Comparison of ENCODE assay signal across 8 cellular contexts in the genomic region with DNA sequence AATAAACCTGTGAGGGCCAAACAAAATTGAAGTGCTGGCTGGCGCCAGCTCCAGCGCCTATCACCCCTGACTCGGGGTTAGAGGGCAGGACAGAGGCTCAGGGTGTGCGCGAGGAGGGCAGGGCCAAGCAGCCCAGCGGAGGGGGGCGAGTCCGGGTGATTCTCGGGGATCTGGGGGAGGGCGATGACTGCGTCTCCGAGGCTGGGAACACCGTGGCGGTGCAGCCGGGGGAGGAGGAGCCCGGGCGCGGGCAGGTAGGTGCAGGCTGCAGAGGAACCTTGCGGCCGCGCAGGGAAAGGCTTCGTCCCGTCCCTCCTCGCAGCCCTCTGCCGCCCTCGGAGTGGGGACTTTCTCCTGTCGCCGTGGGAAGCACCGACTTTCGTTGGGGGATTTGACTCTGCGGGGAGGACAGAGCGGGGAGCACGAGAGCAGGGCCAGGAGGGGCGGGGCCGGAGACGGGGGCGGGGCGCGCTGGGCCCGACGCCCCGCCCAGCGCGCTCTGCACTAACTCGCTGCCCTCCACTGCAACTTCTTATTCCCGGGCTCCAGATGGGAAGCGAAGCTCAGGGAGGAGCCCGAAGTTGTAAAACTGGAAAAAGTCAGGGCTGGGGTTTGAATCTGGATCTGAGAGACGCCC. TPM values are rescaled to one million over a fixed set of nuclear protein-coding genes. Genes with fewer than 3 reads are reported as not detected.
DNase-seq lines count a peak whose midpoint lies in the region; ATAC-seq, FAIRE-seq and TF ChIP-seq lines count a peak whose summit lies in the region.

No MANE protein-coding gene starts in this region.

- TF ChIP-seq EP300 in HepG2 (IDR thresholded peaks at IDR 0.05; ENCODE audit: low read depth in 2 of 2, low read length in 2 of 2) (no peak), HepG2 (CRISPR knock-in tag; IDR thresholded peaks at IDR 0.05; ENCODE audit: borderline replicate concordance) (no peak)

- H3K79me2 ChIP-seq in HepG2 (ENCODE audit: insufficient read depth, low read length): no peaks in the 10 kb centered on the region

- intact Hi-C loops in HepG2 (cut with micrococcal nuclease; ENCODE audit: unreplicated experiment): no loop called here

- 2% methylated on average over 17 of the region's 49 CpGs for WGBS in HepG2 (ENCODE audit: low lambda C conversion rate)

- no peak overlapping the region for H2AFZ ChIP-seq in HepG2 (ENCODE audit: low read length)

- POLR2A ChIA-PET in AG04450 (lab: Yijun Ruan, JAX): no interaction called here
- POLR2A ChIA-PET in HepG2 (lab: Yijun Ruan, JAX): interaction anchor here (2.8 to 3.0 kb wide), 2 partner anchors 9 to 15 kb away, joined by 12 to 19 read pairs; no protein-coding TSS in a partner anchor

- no peaks in the 10 kb centered on the region for H3K36me3 Mint-ChIP-seq in chondrocyte (ENCODE audit: low read depth)

- peaks cover 11% of the 10 kb centered on the region for H3K4me1 Mint-ChIP-seq in chondrocyte (ENCODE audit: low read depth)

- in situ Hi-C loops in HepG2 (cut with HindIII; ENCODE audit: extremely low pct_ligation_motif_present, low pct_unique_long_range_greater_than_20kb): loop anchor here (5.0 to 25.0 kb wide), 2 partner anchors 51 to 826 kb away; a partner anchor contains a TSS

- H3K4me3 Mint-ChIP-seq in chondrocyte (ENCODE audit: unreplicated experiment): peak overlapping the region; percentile 60

- no peak overlapping the region for H3K27ac Mint-ChIP-seq in chondrocyte (ENCODE audit: unreplicated experiment)

- DNase-seq in AG04450 (ENCODE audit: low read depth, low spot score): no peak
- DNase-seq in GM19239 (ENCODE audit: insufficient read length, low spot score): peak; percentile 68
- peak; percentile 13 for DNase-seq in MV-4-11 (lab: John Stamatoyannopoulos, UW)
- DNase-seq in chondrocyte (ENCODE audit: low spot score): no peak
- no peak for DNase-seq in HepG2 (ENCODE audit: low spot score)
- peak; percentile 62 for DNase-seq in stimulated activated CD8-positive, alpha-beta memory T cell treated with anti-CD3 and anti-CD28 coated beads, Interleukin-12 subunit alpha, Interleukin-12 subunit beta, amount 100 ng/mL, for 4 hours (ENCODE audit: low read depth)
- DNase-seq in GDM1 (lab: John Stamatoyannopoulos, UW): no peak

- no peak for TF ChIP-seq CTCF in AG04450 (IDR thresholded peaks at IDR 0.05; ENCODE audit: low read depth, low read length)
- no peak for TF ChIP-seq CTCF in chondrocyte (IDR thresholded peaks at IDR 0.05)
- peak; percentile 14; the same call in 1 of the 2 replicates for TF ChIP-seq CTCF in HepG2 (CRISPR knock-in tag; IDR thresholded peaks at IDR 0.05)

- H3K27ac ChIP-seq in AG04450 (ENCODE audit: low read depth, low read length): no peak overlapping the region
- H3K27ac ChIP-seq in HepG2 (ENCODE audit: extremely low read length, insufficient read depth, low read length): no peak overlapping the region

- peaks cover 13% of the 10 kb centered on the region for H3K27me3 ChIP-seq in AG04450 (ENCODE audit: control insufficient read depth, insufficient read depth, low read length)
- peaks cover 0 to 23% of the 10 kb centered on the region in 2 experiments; a peak in 4 of 5 replicates for H3K27me3 ChIP-seq in HepG2 (ENCODE audit: control insufficient read depth in 1 of 2, insufficient read depth in 2 of 2, low read length in 2 of 2)

- peaks cover 4% of the 10 kb centered on the region; the same call in 1 of the 2 replicates for H3K9me3 ChIP-seq in AG04450 (ENCODE audit: control insufficient read depth, insufficient read depth, low read length)
- no peaks in the 10 kb centered on the region for H3K9me3 ChIP-seq in HepG2 (ENCODE audit: low read length)

- ATAC-seq in activated CD4-positive, CD25-positive, alpha-beta regulatory T cell treated with anti-CD3 and anti-CD28 coated beads, Interleukin-2, amount 50 U/mL, for 24 hours: peak; percentile 53 to 58
- ATAC-seq in HepG2: peak; percentile 24

- CTCF ChIA-PET in AG04450 (lab: Charles Lee): no interaction called here
- CTCF ChIA-PET in HepG2 (lab: Yijun Ruan, JAX; ENCODE audit: low intra/inter-chr PET ratio, low total read pairs): no interaction called here

- BruUV-seq in HepG2 (replicated peaks; lab: Mats Ljungman, UMichigan): no TSS peak

- no peak for TF ChIP-seq RAD21 in HepG2 (CRISPR knock-in tag; IDR thresholded peaks at IDR 0.05)

- peak overlapping the region; percentile 87 for H3K4me2 ChIP-seq in HepG2 (ENCODE audit: low read depth, low read length)

- FAIRE-seq in GM19239 (lab: Jason Lieb, UNC): peak; percentile 84
- no peak for FAIRE-seq in HepG2 (lab: Jason Lieb, UNC)

- no peaks in the 10 kb centered on the region for H3K36me3 ChIP-seq in HepG2 (replicated peaks in 1 of 2; ENCODE audit: control insufficient read depth in 1 of 2, insufficient read depth in 2 of 2, low read length in 2 of 2)

- peaks cover 94% of the 10 kb centered on the region for H3K4me1 ChIP-seq in HepG2 (ENCODE audit: insufficient read depth, low read length)

- H3K9me3 Mint-ChIP-seq in chondrocyte (ENCODE audit: low read depth): no peaks in the 10 kb centered on the region

- H3K4me3 ChIP-seq in AG04450 (ENCODE audit: low read depth, low read length): peak overlapping the region; percentile 51
- peak overlapping the region; percentile 57 to 81 (median 60) for H3K4me3 ChIP-seq in HepG2 (replicated peaks in 1 of 3; ENCODE audit: insufficient read depth in 1 of 3, low read depth in 2 of 3, low read length in 3 of 3)

- peak overlapping the region; percentile 56 for H3K9ac ChIP-seq in HepG2 (ENCODE audit: insufficient read depth, low read depth, low read length)

- TF ChIP-seq POLR2A in HepG2 (IDR thresholded peaks at IDR 0.05; ENCODE audit: insufficient read depth in 1 of 2, low read depth in 2 of 2, low read length in 2 of 2): no peak

- peaks cover 1% of the 10 kb centered on the region for H3K27me3 Mint-ChIP-seq in chondrocyte (ENCODE audit: low read depth)

- no peaks in the 10 kb centered on the region for H4K20me1 ChIP-seq in HepG2 (ENCODE audit: insufficient read depth, low read length)

RNA-seq across cellular contexts. Expression of a gene that starts 5.3 kb away (rescaled TPM):
- polyA plus RNA-seq in AG04450 (2011; rRNA removed) (2.6 and 4.4 TPM in 2 replicates), HepG2 (2011; rRNA removed) (17.2 and 27.9 TPM in 2 replicates)
- 1.4 and 4.7 TPM in 2 replicates for polyA minus RNA-seq in AG04450 (2011; rRNA and poly(A)+ RNA removed)
- total RNA-seq in chondrocyte (6.8 to 11.6 TPM (median 10.1 TPM) in 3 replicates), HepG2 (2016; rRNA removed; fragmentation: Illumina TruSeq; extraction: Trizol) (10.7 and 11.1 TPM in 2 replicates)
- total RNA-seq in HepG2 (2016; cell fraction: cytosol; rRNA removed; fragmentation: Illumina TruSeq; extraction: Trizol; ENCODE audit: low read depth): 15.3 and 15.8 TPM in 2 replicates
- total RNA-seq in HepG2 (2016; cell fraction: insoluble cytoplasmic fraction; rRNA removed; fragmentation: Illumina TruSeq; extraction: Trizol): 7.2 and 12.8 TPM in 2 replicates
- 15.5 and 16.6 TPM in 2 replicates for total RNA-seq in HepG2 (2016; cell fraction: membrane; rRNA removed; fragmentation: Illumina TruSeq; extraction: Trizol)
- 7.6 and 9.6 TPM in 2 replicates for total RNA-seq in HepG2 (2016; cell fraction: nucleus; rRNA removed; fragmentation: Illumina TruSeq; extraction: Trizol)
- polyA plus RNA-seq in HepG2 (2011; cell fraction: cytosol; rRNA removed): 20.3 and 35.1 TPM in 2 replicates
- 48.0 and 49.7 TPM in 2 replicates for polyA plus RNA-seq in HepG2 (2011; cell fraction: nucleus; rRNA removed)
- polyA plus RNA-seq in HepG2 (2012): 9.3 and 16.2 TPM in 2 replicates
- polyA plus RNA-seq in HepG2 (2016; cell fraction: cytosol; fragmentation: Illumina TruSeq; extraction: Trizol; ENCODE audit: low read depth): 11.0 and 13.5 TPM in 2 replicates
- polyA plus RNA-seq in HepG2 (2016; cell fraction: insoluble cytoplasmic fraction; fragmentation: Illumina TruSeq; extraction: Trizol; ENCODE audit: low read depth): 14.8 and 16.5 TPM in 2 replicates
- 11.0 and 11.4 TPM in 2 replicates for polyA plus RNA-seq in HepG2 (2016; cell fraction: membrane; fragmentation: Illumina TruSeq; extraction: Trizol; ENCODE audit: low read depth)
- 19.6 TPM in 2 replicates for polyA plus RNA-seq in HepG2 (2016; cell fraction: nucleus; fragmentation: Illumina TruSeq; extraction: Trizol; ENCODE audit: insufficient read depth, low read depth)
- polyA minus RNA-seq in HepG2 (2011; rRNA and poly(A)+ RNA removed; ENCODE audit: low replicate concordance): 0.82 and 20.7 TPM in 2 replicates
- 7.2 and 9.7 TPM in 2 replicates for polyA minus RNA-seq in HepG2 (2011; cell fraction: cytosol; rRNA and poly(A)+ RNA removed)
- 10.6 and 12.8 TPM in 2 replicates for polyA minus RNA-seq in HepG2 (2011; cell fraction: nucleus; rRNA and poly(A)+ RNA removed)

RNA-seq across cellular contexts. Expression of a gene that starts 11.5 kb away (rescaled TPM):
- 150 and 212 TPM in 2 replicates for polyA plus RNA-seq in AG04450 (2011; rRNA removed)
- 183 and 249 TPM in 2 replicates for polyA minus RNA-seq in AG04450 (2011; rRNA and poly(A)+ RNA removed)
- 76.6 to 128 TPM (median 83.4 TPM) in 3 replicates for total RNA-seq in chondrocyte
- total RNA-seq in HepG2 (2016; rRNA removed; fragmentation: Illumina TruSeq; extraction: Trizol): 94.5 and 191 TPM in 2 replicates
- total RNA-seq in HepG2 (2016; cell fraction: cytosol; rRNA removed; fragmentation: Illumina TruSeq; extraction: Trizol; ENCODE audit: low read depth): 72.5 and 74.4 TPM in 2 replicates
- total RNA-seq in HepG2 (2016; cell fraction: insoluble cytoplasmic fraction; rRNA removed; fragmentation: Illumina TruSeq; extraction: Trizol): 86.8 and 210 TPM in 2 replicates
- total RNA-seq in HepG2 (2016; cell fraction: membrane; rRNA removed; fragmentation: Illumina TruSeq; extraction: Trizol): 109 and 128 TPM in 2 replicates
- 152 and 179 TPM in 2 replicates for total RNA-seq in HepG2 (2016; cell fraction: nucleus; rRNA removed; fragmentation: Illumina TruSeq; extraction: Trizol)
- polyA plus RNA-seq in HepG2 (2011; rRNA removed): 193 and 197 TPM in 2 replicates
- 220 and 352 TPM in 2 replicates for polyA plus RNA-seq in HepG2 (2011; cell fraction: cytosol; rRNA removed)
- polyA plus RNA-seq in HepG2 (2011; cell fraction: nucleus; rRNA removed): 256 and 281 TPM in 2 replicates
- 71.8 and 108 TPM in 2 replicates for polyA plus RNA-seq in HepG2 (2012)
- 82.2 and 93.0 TPM in 2 replicates for polyA plus RNA-seq in HepG2 (2016; cell fraction: cytosol; fragmentation: Illumina TruSeq; extraction: Trizol; ENCODE audit: low read depth)
- 90.8 and 112 TPM in 2 replicates for polyA plus RNA-seq in HepG2 (2016; cell fraction: insoluble cytoplasmic fraction; fragmentation: Illumina TruSeq; extraction: Trizol; ENCODE audit: low read depth)
- 103 and 135 TPM in 2 replicates for polyA plus RNA-seq in HepG2 (2016; cell fraction: membrane; fragmentation: Illumina TruSeq; extraction: Trizol; ENCODE audit: low read depth)
- 241 and 283 TPM in 2 replicates for polyA plus RNA-seq in HepG2 (2016; cell fraction: nucleus; fragmentation: Illumina TruSeq; extraction: Trizol; ENCODE audit: insufficient read depth, low read depth)
- polyA minus RNA-seq in HepG2 (2011; rRNA and poly(A)+ RNA removed; ENCODE audit: low replicate concordance): 353 and 575 TPM in 2 replicates
- polyA minus RNA-seq in HepG2 (2011; cell fraction: cytosol; rRNA and poly(A)+ RNA removed): 147 and 182 TPM in 2 replicates
- 87.0 and 96.2 TPM in 2 replicates for polyA minus RNA-seq in HepG2 (2011; cell fraction: nucleus; rRNA and poly(A)+ RNA removed)

RNA-seq across cellular contexts. Expression of a gene that starts 21.2 kb away (rescaled TPM):
- polyA plus RNA-seq in AG04450 (2011; rRNA removed): not detected in 2 replicates
- not detected in 2 replicates for polyA minus RNA-seq in AG04450 (2011; rRNA and poly(A)+ RNA removed)
- total RNA-seq in chondrocyte: not detected in 3 replicates
- 0.20 TPM in 1 of 2 replicates, not detected in the other for total RNA-seq in HepG2 (2016; rRNA removed; fragmentation: Illumina TruSeq; extraction: Trizol)
- total RNA-seq in HepG2 (2016; cell fraction: cytosol; rRNA removed; fragmentation: Illumina TruSeq; extraction: Trizol; ENCODE audit: low read depth): not detected in 2 replicates
- not detected in 2 replicates for total RNA-seq in HepG2 (2016; cell fraction: insoluble cytoplasmic fraction; rRNA removed; fragmentation: Illumina TruSeq; extraction: Trizol)
- total RNA-seq in HepG2 (2016; cell fraction: membrane; rRNA removed; fragmentation: Illumina TruSeq; extraction: Trizol): not detected in 2 replicates
- total RNA-seq in HepG2 (2016; cell fraction: nucleus; rRNA removed; fragmentation: Illumina TruSeq; extraction: Trizol): not detected in 2 replicates
- polyA plus RNA-seq in HepG2 (2011; rRNA removed): 0.03 TPM in 2 replicates
- 0.03 TPM in 1 of 2 replicates, not detected in the other for polyA plus RNA-seq in HepG2 (2011; cell fraction: cytosol; rRNA removed)
- 0.21 and 0.24 TPM in 2 replicates for polyA plus RNA-seq in HepG2 (2011; cell fraction: nucleus; rRNA removed)
- polyA plus RNA-seq in HepG2 (2012): not detected in 2 replicates
- not detected in 2 replicates for polyA plus RNA-seq in HepG2 (2016; cell fraction: cytosol; fragmentation: Illumina TruSeq; extraction: Trizol; ENCODE audit: low read depth)
- polyA plus RNA-seq in HepG2 (2016; cell fraction: insoluble cytoplasmic fraction; fragmentation: Illumina TruSeq; extraction: Trizol; ENCODE audit: low read depth): not detected in 2 replicates
- not detected in 2 replicates for polyA plus RNA-seq in HepG2 (2016; cell fraction: membrane; fragmentation: Illumina TruSeq; extraction: Trizol; ENCODE audit: low read depth)
- polyA plus RNA-seq in HepG2 (2016; cell fraction: nucleus; fragmentation: Illumina TruSeq; extraction: Trizol; ENCODE audit: insufficient read depth, low read depth): not detected in 2 replicates
- polyA minus RNA-seq in HepG2 (2011; rRNA and poly(A)+ RNA removed; ENCODE audit: low replicate concordance): not detected in 2 replicates
- 1.4 TPM in 1 of 2 replicates, not detected in the other for polyA minus RNA-seq in HepG2 (2011; cell fraction: cytosol; rRNA and poly(A)+ RNA removed)
- polyA minus RNA-seq in HepG2 (2011; cell fraction: nucleus; rRNA and poly(A)+ RNA removed): not detected in 2 replicates

RNA-seq across cellular contexts. Expression of a gene that starts 37.5 kb away (rescaled TPM):
- polyA plus RNA-seq in AG04450 (2011; rRNA removed): not detected in 2 replicates
- polyA minus RNA-seq in AG04450 (2011; rRNA and poly(A)+ RNA removed): not detected in 2 replicates
- not detected in 3 replicates for total RNA-seq in chondrocyte
- total RNA-seq in HepG2 (2016; rRNA removed; fragmentation: Illumina TruSeq; extraction: Trizol): not detected in 2 replicates
- total RNA-seq in HepG2 (2016; cell fraction: cytosol; rRNA removed; fragmentation: Illumina TruSeq; extraction: Trizol; ENCODE audit: low read depth): not detected in 2 replicates
- total RNA-seq in HepG2 (2016; cell fraction: insoluble cytoplasmic fraction; rRNA removed; fragmentation: Illumina TruSeq; extraction: Trizol): not detected in 2 replicates
- total RNA-seq in HepG2 (2016; cell fraction: membrane; rRNA removed; fragmentation: Illumina TruSeq; extraction: Trizol): not detected in 2 replicates
- not detected in 2 replicates for total RNA-seq in HepG2 (2016; cell fraction: nucleus; rRNA removed; fragmentation: Illumina TruSeq; extraction: Trizol)
- not detected in 2 replicates for polyA plus RNA-seq in HepG2 (2011; rRNA removed)
- polyA plus RNA-seq in HepG2 (2011; cell fraction: cytosol; rRNA removed): not detected in 2 replicates
- not detected in 2 replicates for polyA plus RNA-seq in HepG2 (2011; cell fraction: nucleus; rRNA removed)
- polyA plus RNA-seq in HepG2 (2012): not detected in 2 replicates
- not detected in 2 replicates for polyA plus RNA-seq in HepG2 (2016; cell fraction: cytosol; fragmentation: Illumina TruSeq; extraction: Trizol; ENCODE audit: low read depth)
- polyA plus RNA-seq in HepG2 (2016; cell fraction: insoluble cytoplasmic fraction; fragmentation: Illumina TruSeq; extraction: Trizol; ENCODE audit: low read depth): not detected in 2 replicates
- polyA plus RNA-seq in HepG2 (2016; cell fraction: membrane; fragmentation: Illumina TruSeq; extraction: Trizol; ENCODE audit: low read depth): not detected in 2 replicates
- polyA plus RNA-seq in HepG2 (2016; cell fraction: nucleus; fragmentation: Illumina TruSeq; extraction: Trizol; ENCODE audit: insufficient read depth, low read depth): not detected in 2 replicates
- polyA minus RNA-seq in HepG2 (2011; rRNA and poly(A)+ RNA removed; ENCODE audit: low replicate concordance): not detected in 2 replicates
- polyA minus RNA-seq in HepG2 (2011; cell fraction: cytosol; rRNA and poly(A)+ RNA removed): not detected in 2 replicates
- polyA minus RNA-seq in HepG2 (2011; cell fraction: nucleus; rRNA and poly(A)+ RNA removed): not detected in 2 replicates

RNA-seq across cellular contexts. Expression of a gene that starts 46.4 kb away (rescaled TPM):
- polyA plus RNA-seq in AG04450 (2011; rRNA removed) (0.35 and 0.48 TPM in 2 replicates), HepG2 (2011; rRNA removed) (2.5 and 3.1 TPM in 2 replicates)
- polyA minus RNA-seq in AG04450 (2011; rRNA and poly(A)+ RNA removed): 0.55 TPM in 1 of 2 replicates, not detected in the other
- total RNA-seq in chondrocyte (0.99 to 2.1 TPM (median 1.8 TPM) in 3 replicates), HepG2 (2016; rRNA removed; fragmentation: Illumina TruSeq; extraction: Trizol) (1.3 and 3.0 TPM in 2 replicates)
- total RNA-seq in HepG2 (2016; cell fraction: cytosol; rRNA removed; fragmentation: Illumina TruSeq; extraction: Trizol; ENCODE audit: low read depth): 1.9 and 3.1 TPM in 2 replicates
- total RNA-seq in HepG2 (2016; cell fraction: insoluble cytoplasmic fraction; rRNA removed; fragmentation: Illumina TruSeq; extraction: Trizol): 1.4 and 3.6 TPM in 2 replicates
- total RNA-seq in HepG2 (2016; cell fraction: membrane; rRNA removed; fragmentation: Illumina TruSeq; extraction: Trizol): 2.4 and 3.3 TPM in 2 replicates
- 2.3 and 3.0 TPM in 2 replicates for total RNA-seq in HepG2 (2016; cell fraction: nucleus; rRNA removed; fragmentation: Illumina TruSeq; extraction: Trizol)
- polyA plus RNA-seq in HepG2 (2011; cell fraction: cytosol; rRNA removed): 1.5 and 3.0 TPM in 2 replicates
- 27.2 and 32.3 TPM in 2 replicates for polyA plus RNA-seq in HepG2 (2011; cell fraction: nucleus; rRNA removed)
- 3.6 and 10.3 TPM in 2 replicates for polyA plus RNA-seq in HepG2 (2012)
- polyA plus RNA-seq in HepG2 (2016; cell fraction: cytosol; fragmentation: Illumina TruSeq; extraction: Trizol; ENCODE audit: low read depth): 3.7 and 5.9 TPM in 2 replicates
- polyA plus RNA-seq in HepG2 (2016; cell fraction: insoluble cytoplasmic fraction; fragmentation: Illumina TruSeq; extraction: Trizol; ENCODE audit: low read depth): 1.6 and 2.3 TPM in 2 replicates
- 3.4 and 5.0 TPM in 2 replicates for polyA plus RNA-seq in HepG2 (2016; cell fraction: membrane; fragmentation: Illumina TruSeq; extraction: Trizol; ENCODE audit: low read depth)
- 6.6 and 9.9 TPM in 2 replicates for polyA plus RNA-seq in HepG2 (2016; cell fraction: nucleus; fragmentation: Illumina TruSeq; extraction: Trizol; ENCODE audit: insufficient read depth, low read depth)
- polyA minus RNA-seq in HepG2 (2011; rRNA and poly(A)+ RNA removed; ENCODE audit: low replicate concordance): 2.5 and 2.6 TPM in 2 replicates
- polyA minus RNA-seq in HepG2 (2011; cell fraction: cytosol; rRNA and poly(A)+ RNA removed): 0.30 and 1.2 TPM in 2 replicates
- 1.0 and 1.7 TPM in 2 replicates for polyA minus RNA-seq in HepG2 (2011; cell fraction: nucleus; rRNA and poly(A)+ RNA removed)

Comparison
In these comparisons a context has a peak if more than half of its experiments do, and no peak if none do; other contexts are left out.
1. DNase-seq: peak in GM19239 (single experiment), MV-4-11 (single experiment) and stimulated activated CD8-positive, alpha-beta memory T cell treated with anti-CD3 and anti-CD28 coated beads, Interleukin-12 subunit alpha, Interleukin-12 subunit beta, amount 100 ng/mL, for 4 hours (single experiment); none in AG04450 (single experiment), chondrocyte (single experiment), HepG2 (single experiment) and GDM1 (single experiment).